12 cellular contexts compared by ENCODE assay signal in the genomic region with DNA sequence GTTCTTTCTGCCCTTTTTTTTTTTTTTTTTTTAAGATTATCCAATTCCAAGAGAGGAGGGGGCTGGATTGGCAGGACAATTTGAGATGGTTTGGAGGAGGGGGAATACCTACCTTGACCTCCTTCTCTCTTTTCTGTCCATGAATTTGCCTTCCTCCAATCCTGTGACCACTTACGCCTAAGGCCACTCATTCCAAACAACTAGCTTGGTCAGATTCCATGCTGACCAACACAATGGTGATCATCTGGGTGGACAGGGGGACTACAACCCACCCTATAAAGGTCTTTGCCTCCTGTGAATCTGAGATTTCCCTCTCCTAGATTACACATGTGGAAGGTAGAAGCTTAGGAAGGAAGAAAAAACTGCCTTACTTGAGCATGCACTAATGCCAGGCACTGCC. TPM values are rescaled to one million over a fixed set of nuclear protein-coding genes. Genes with fewer than 3 reads are reported as not detected.
A peak's percentile ranks its signal among the peaks of the same experiment; 100 is the strongest.
DNase-seq lines count a peak whose midpoint lies in the region; ATAC-seq and TF ChIP-seq lines count a peak whose summit lies in the region.
"Had no signal": no experiment of that assay in that cellular context is flagged by ENCODE, and none has a peak within 500 bp of the region (broad histone marks: within the 10 kb centered on the region; RNA-seq: fewer than 3 reads in every experiment).

No MANE protein-coding gene starts in this region.

- peaks cover 0 to 5% (median 0%) of the 10 kb centered on the region in 3 donors for H3K36me3 Mint-ChIP-seq in CD8-positive, alpha-beta memory T cell
- no peaks in the 10 kb centered on the region for H3K36me3 Mint-ChIP-seq in WTC11

- H3K27me3 ChIP-seq in CD8-positive, alpha-beta memory T cell (ENCODE audit: insufficient read depth, low read length, poor library complexity, severe bottlenecking): no peaks in the 10 kb centered on the region
- H3K27me3 ChIP-seq in mesenchymal stem cell (ENCODE audit: control insufficient read depth in 1 of 2, insufficient read depth in 1 of 2, low read length in 2 of 2) (no peaks in the 10 kb centered on the region), stomach smooth muscle (ENCODE audit: control insufficient read depth in 1 of 2, insufficient read depth in 2 of 2, low read length in 2 of 2) (no peaks in the 10 kb centered on the region)

- peak overlapping the region; percentile 14 to 98 (median 52) for H3K27ac Mint-ChIP-seq in CD8-positive, alpha-beta memory T cell
- peak overlapping the region; percentile 98 for H3K27ac Mint-ChIP-seq in WTC11

- H3K23ac ChIP-seq in mesenchymal stem cell (ENCODE audit: low read length in 2 of 2): no peak overlapping the region

- peak overlapping the region; percentile 50 to 98 for H2BK12ac ChIP-seq in mesenchymal stem cell (ENCODE audit: low read length in 2 of 2)

- no peak overlapping the region for H3K27ac ChIP-seq in CD8-positive, alpha-beta memory T cell (ENCODE audit: low read depth, low read length)
- H3K27ac ChIP-seq in mesenchymal stem cell (ENCODE audit: low read length, poor library complexity, severe bottlenecking) (peak overlapping the region; percentile 97), stomach smooth muscle (ENCODE audit: low read length) (peak overlapping the region; percentile 99)

- H3K4me1 ChIP-seq in CD8-positive, alpha-beta memory T cell (ENCODE audit: insufficient read depth, low read length): peaks cover 34% of the 10 kb centered on the region
- H3K4me1 ChIP-seq in mesenchymal stem cell (ENCODE audit: control insufficient read depth, insufficient read depth, low read depth, low read length) (peaks cover 28% of the 10 kb centered on the region), stomach smooth muscle (ENCODE audit: control insufficient read depth, insufficient read depth, low read length) (peaks cover 37% of the 10 kb centered on the region)

- no peaks in the 10 kb centered on the region for H3K9me3 ChIP-seq in CD8-positive, alpha-beta memory T cell (ENCODE audit: low read length)
- H3K9me3 ChIP-seq in mesenchymal stem cell (ENCODE audit: control insufficient read depth, low read length): no peaks in the 10 kb centered on the region
- no peaks in the 10 kb centered on the region for H3K9me3 ChIP-seq in stomach smooth muscle (ENCODE audit: control insufficient read depth in 2 of 2, low read length in 2 of 2)
- H3K9me3 ChIP-seq: SK-N-SH had no signal

- no peak for ATAC-seq in WTC11

- POLR2A ChIA-PET in CD8-positive, alpha-beta memory T cell (lab: Charles Lee): interaction anchor here (0.7 kb wide), 1 partner anchor 288 kb away, joined by 6 read pairs; no protein-coding TSS in a partner anchor
- POLR2A ChIA-PET in WTC11 (lab: Charles Lee): interaction anchor here (0.6 to 2.3 kb wide), 3 partner anchors 8 to 29 kb away, joined by 3 to 9 read pairs (median 9); partner anchors contain the start of gene NOLC1

- H3K27me3 Mint-ChIP-seq in CD8-positive, alpha-beta memory T cell: no peaks in the 10 kb centered on the region
- H3K27me3 Mint-ChIP-seq in WTC11 (ENCODE audit: low read depth): no peaks in the 10 kb centered on the region

- H2BK5ac ChIP-seq in mesenchymal stem cell (ENCODE audit: low read depth, low read length, poor library complexity, severe bottlenecking): no peak overlapping the region

- H4K8ac ChIP-seq in mesenchymal stem cell (ENCODE audit: low read length): no peak overlapping the region

- H3K9me3 Mint-ChIP-seq in CD8-positive, alpha-beta memory T cell: no peaks in the 10 kb centered on the region
- no peaks in the 10 kb centered on the region for H3K9me3 Mint-ChIP-seq in WTC11

- no peak for DNase-seq in CD8-positive, alpha-beta memory T cell
- DNase-seq in WTC11 (ENCODE audit: low spot score): no peak
- DNase-seq in mesenchymal stem cell: no peak
- DNase-seq in GF-D8 (lab: John Stamatoyannopoulos, UW): no peak
- no peak for DNase-seq in NCI-H2107 treated with DMSO at 0.1 percent for 48 hours (lab: John Stamatoyannopoulos, UW; ENCODE audit: unreplicated experiment)
- no peak for DNase-seq in GM03348 (ENCODE audit: low spot score)
- DNase-seq: amniotic stem cell; MV-4-11; stimulated activated CD8-positive, alpha-beta memory T cell treated with anti-CD3 and anti-CD28 coated beads, Interleukin-4, amount 100 ng/mL, for 48 hours; WERI-Rb-1 had no signal

- H3K4me2 ChIP-seq in mesenchymal stem cell (ENCODE audit: low read length, poor library complexity, severe bottlenecking): no peak overlapping the region

- H2BK120ac ChIP-seq in mesenchymal stem cell (ENCODE audit: low read depth, low read length): peak overlapping the region; percentile 86

- peak overlapping the region; percentile 30 to 31 for H3K18ac ChIP-seq in mesenchymal stem cell (ENCODE audit: low read depth in 1 of 2, low read length in 2 of 2)

- H2AK5ac ChIP-seq in mesenchymal stem cell (ENCODE audit: low read length, severe bottlenecking): peak overlapping the region; percentile 41

- H4K91ac ChIP-seq in mesenchymal stem cell (ENCODE audit: low read length): peak overlapping the region; percentile 72

- H2BK15ac ChIP-seq in mesenchymal stem cell (ENCODE audit: low read depth, poor library complexity, severe bottlenecking): no peak overlapping the region

- CTCF ChIA-PET in CD8-positive, alpha-beta memory T cell (lab: Charles Lee): interaction anchor here (1.5 to 2.0 kb wide), 1 partner anchor 10 kb away, joined by 8 to 13 read pairs; the partner anchor contains the start of gene PPRC1
- CTCF ChIA-PET in WTC11 (lab: Charles Lee): interaction anchor here (0.6 to 2.2 kb wide), 9 partner anchors 7 to 461 kb away, joined by 3 to 14 read pairs (median 4); partner anchors contain the start of gene PPRC1

- no peak overlapping the region for H3K4me3 ChIP-seq in CD8-positive, alpha-beta memory T cell (ENCODE audit: low read length)
- H3K4me3 ChIP-seq in mesenchymal stem cell (ENCODE audit: insufficient read depth in 1 of 2, low read depth in 1 of 2, low read length in 2 of 2): no peak overlapping the region
- H3K4me3 ChIP-seq in stomach smooth muscle (ENCODE audit: low read length in 2 of 2): no peak overlapping the region

- no peaks in the 10 kb centered on the region for H3K79me1 ChIP-seq in mesenchymal stem cell (replicated peaks; ENCODE audit: low read length, poor library complexity, severe bottlenecking)

- no peak for TF ChIP-seq CTCF in WTC11 (IDR thresholded peaks at IDR 0.05)

- WGBS in mesenchymal stem cell: 100% methylated on average over 1 of the region's 1 CpG

- H3K4ac ChIP-seq in mesenchymal stem cell (ENCODE audit: low read depth in 1 of 2, low read length in 2 of 2): peak overlapping the region in 1 of 2 experiments; percentile 92

- H2AFZ ChIP-seq in mesenchymal stem cell (ENCODE audit: low read depth, low read length): no peak overlapping the region

- H3K14ac ChIP-seq in mesenchymal stem cell (ENCODE audit: low read length in 2 of 2): peak overlapping the region in 1 of 2 experiments; percentile 18

- peaks cover 30 to 47% (median 45%) of the 10 kb centered on the region in 3 donors for H3K4me1 Mint-ChIP-seq in CD8-positive, alpha-beta memory T cell
- peaks cover 41% of the 10 kb centered on the region for H3K4me1 Mint-ChIP-seq in WTC11

- H3K36me3 ChIP-seq in CD8-positive, alpha-beta memory T cell (ENCODE audit: insufficient read depth, low read length): no peaks in the 10 kb centered on the region
- H3K36me3 ChIP-seq in mesenchymal stem cell (ENCODE audit: control insufficient read depth in 1 of 2, insufficient read depth in 2 of 2, low read depth in 1 of 2, low read length in 2 of 2): no peaks in the 10 kb centered on the region
- no peaks in the 10 kb centered on the region for H3K36me3 ChIP-seq in stomach smooth muscle (ENCODE audit: control insufficient read depth in 2 of 2, insufficient read depth in 2 of 2, low read length in 2 of 2)
- H3K36me3 ChIP-seq: WERI-Rb-1 had no signal

- H3K9ac ChIP-seq in mesenchymal stem cell (ENCODE audit: low read length): no peak overlapping the region
- H3K9ac ChIP-seq in stomach smooth muscle (ENCODE audit: low read length in 2 of 2): peak overlapping the region in 1 of 2 donors; percentile 92
- H3K9ac ChIP-seq: SK-N-SH had no signal

- peak overlapping the region in 6 of 7 donors; percentile 24 to 94 (median 83) for H3K4me3 Mint-ChIP-seq in CD8-positive, alpha-beta memory T cell
- peak overlapping the region; percentile 84 for H3K4me3 Mint-ChIP-seq in WTC11

RNA-seq across cellular contexts. Expression of gene LDB1, which starts 2.3 kb away (rescaled TPM):
- total RNA-seq in CD8-positive, alpha-beta memory T cell: 10 to 100 TPM; 64.3 to 64.8 TPM
- 36.0 TPM for polyA plus RNA-seq in CD8-positive, alpha-beta memory T cell
- total RNA-seq in WTC11 (2021): 89.1 to 100 TPM (median 94.2 TPM) in 3 replicates
- polyA plus RNA-seq in mesenchymal stem cell (2013, experiment 1 of 2): 84.4 TPM
- 79.9 TPM for polyA plus RNA-seq in mesenchymal stem cell (2013, experiment 2 of 2)

RNA-seq across cellular contexts. Expression of gene PPRC1, which starts 10.4 kb away (rescaled TPM):
- total RNA-seq in CD8-positive, alpha-beta memory T cell: 100 to 1,000 TPM; 105 to 106 TPM
- polyA plus RNA-seq in CD8-positive, alpha-beta memory T cell: 20.7 TPM
- 68.0 to 79.4 TPM (median 69.7 TPM) in 3 replicates for total RNA-seq in WTC11 (2021)
- 25.0 TPM for polyA plus RNA-seq in mesenchymal stem cell (2013, experiment 1 of 2)
- 23.2 TPM for polyA plus RNA-seq in mesenchymal stem cell (2013, experiment 2 of 2)

RNA-seq across cellular contexts. Expression of gene NOLC1, which starts 29.7 kb away (rescaled TPM):
- 100 to 1,000 TPM; 304 to 330 TPM for total RNA-seq in CD8-positive, alpha-beta memory T cell
- 76.6 TPM for polyA plus RNA-seq in CD8-positive, alpha-beta memory T cell
- 125 to 165 TPM (median 129 TPM) in 3 replicates for total RNA-seq in WTC11 (2021)
- 45.7 TPM for polyA plus RNA-seq in mesenchymal stem cell (2013, experiment 1 of 2)
- polyA plus RNA-seq in mesenchymal stem cell (2013, experiment 2 of 2): 46.3 TPM

RNA-seq across cellular contexts. Expression of gene HPS6, which starts 57.3 kb away (rescaled TPM):
- total RNA-seq in CD8-positive, alpha-beta memory T cell: 10 to 100 TPM; 25.3 to 27.0 TPM
- polyA plus RNA-seq in CD8-positive, alpha-beta memory T cell: 30.4 TPM
- 18.7 to 20.6 TPM (median 20.6 TPM) in 3 replicates for total RNA-seq in WTC11 (2021)
- 7.8 TPM for polyA plus RNA-seq in mesenchymal stem cell (2013, experiment 1 of 2)
- polyA plus RNA-seq in mesenchymal stem cell (2013, experiment 2 of 2): 8.2 TPM
